Comparison of ENCODE assay signal across 8 cellular contexts in the genomic region with DNA sequence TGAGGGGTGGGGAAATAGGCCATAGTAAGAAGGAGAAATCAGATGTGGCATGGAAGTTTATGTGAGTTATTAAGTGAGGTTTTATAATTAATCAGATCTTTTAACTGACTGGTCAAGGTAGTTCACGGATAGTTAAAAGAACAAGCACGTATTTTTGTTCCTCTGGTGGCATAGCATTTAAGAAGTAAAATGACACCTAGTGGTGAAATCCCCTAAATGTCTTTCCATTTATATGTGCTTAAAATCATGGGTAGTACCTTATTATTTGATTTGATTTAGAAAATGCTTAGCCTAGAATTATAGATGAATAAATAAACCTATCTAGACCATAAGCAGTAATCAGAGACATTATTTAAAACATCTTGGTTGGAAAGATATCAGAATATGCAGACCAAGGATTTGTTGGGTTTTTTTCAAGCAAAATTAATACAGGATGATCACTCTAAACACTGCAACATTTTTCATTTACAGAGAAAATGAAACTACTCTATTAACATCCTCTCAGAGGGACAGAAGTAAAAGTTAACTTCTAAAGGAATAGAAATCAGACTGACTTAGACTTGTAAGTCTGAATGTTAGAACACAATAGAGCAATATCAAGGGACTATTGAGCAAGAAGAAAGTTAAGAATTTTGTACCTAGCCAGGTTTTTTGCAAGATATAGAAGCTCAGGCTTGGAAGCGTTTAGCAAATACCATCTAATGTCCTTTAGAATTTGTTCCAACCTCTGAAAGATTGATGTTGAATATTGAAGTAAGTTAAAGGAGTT.
A peak's percentile ranks its signal among the peaks of the same experiment; 100 is the strongest.
DNase-seq lines count a peak whose midpoint lies in the region; ATAC-seq, FAIRE-seq and TF ChIP-seq lines count a peak whose summit lies in the region.

No MANE protein-coding gene starts in this region.

- no peaks in the 10 kb centered on the region for H3K36me3 ChIP-seq in prostate gland

- H3K4me3 ChIP-seq in fibroblast of the aortic adventitia (ENCODE audit: low read depth, low read length) (no peak overlapping the region), prostate gland (no peak overlapping the region)

- H3K4me1 ChIP-seq in prostate gland (replicated peaks) = no peaks in the 10 kb centered on the region

- no peak for FAIRE-seq in HTR-8/SVneo (lab: Jason Lieb, UNC)

- no peaks in the 10 kb centered on the region for H3K27me3 ChIP-seq in prostate gland (replicated peaks; ENCODE audit: insufficient read depth)

- intact Hi-C loops in prostate gland (cut with DNase I) = loop anchor here (2.0 to 10.0 kb wide), 2 partner anchors 80 to 428 kb away; a partner anchor contains a TSS

- no peak overlapping the region for H3K27ac ChIP-seq in prostate gland

- no peaks in the 10 kb centered on the region for H3K9me3 ChIP-seq in prostate gland

- ATAC-seq in GM19043 (IDR thresholded peaks at IDR 0.05; ENCODE audit: low read depth, unreplicated experiment) = peak; percentile 56

- peak; percentile 50 for TF ChIP-seq CTCF in fibroblast of the aortic adventitia (IDR thresholded peaks at IDR 0.05; ENCODE audit: insufficient read depth, low read length)
- peak in 3 of 4 experiments; percentile 56 to 66 (median 56) for TF ChIP-seq CTCF in prostate gland (IDR thresholded peaks at IDR 0.05)

- 26% methylated on average over 3 of the region's 3 CpGs for WGBS in prostate gland

- DNase-seq in COLO829 (ENCODE audit: low spot score) = peak; percentile 40
- peak; percentile 22 for DNase-seq in HTR-8/SVneo (ENCODE audit: insufficient read length, low spot score)
- peak; percentile 47 for DNase-seq in SW480 (ENCODE audit: low spot score)
- DNase-seq in fibroblast of the aortic adventitia (ENCODE audit: low read depth) = peak; percentile 76
- DNase-seq in prostate gland (ENCODE audit: low spot score) = no peak
- no peak for DNase-seq in NCI-H2107 treated with DMSO at 0.1 percent for 48 hours (lab: John Stamatoyannopoulos, UW; ENCODE audit: unreplicated experiment)
- DNase-seq in T1000 (lab: John Stamatoyannopoulos, UW) = no peak

- TF ChIP-seq POLR2A in prostate gland (IDR thresholded peaks at IDR 0.05) = no peak

Comparison
In these comparisons a context has a peak if more than half of its experiments do, and no peak if none do; other contexts are left out.
1. DNase-seq: peak in COLO829 (single experiment), HTR-8/SVneo (single experiment), SW480 (single experiment) and fibroblast of the aortic adventitia (single experiment); none in prostate gland (single experiment), NCI-H2107 treated with DMSO at 0.1 percent for 48 hours (single experiment) and T1000 (single experiment).